1 cellular context compared by ENCODE assay signal in genomic region chr2:75952173-75952572, GRCh38.
TF ChIP-seq lines count a peak whose summit lies in the region.

No MANE protein-coding gene starts in this region.

TF ChIP-seq in GM23338, 12 proteins besides CTCF, POLR2A, EP300 and RAD21 (continued from another document):
- no peak for TF ChIP-seq EZH2 (IDR thresholded peaks at IDR 0.05; ENCODE audit: low read depth, unreplicated experiment)
- TF ChIP-seq, protein P1, sequence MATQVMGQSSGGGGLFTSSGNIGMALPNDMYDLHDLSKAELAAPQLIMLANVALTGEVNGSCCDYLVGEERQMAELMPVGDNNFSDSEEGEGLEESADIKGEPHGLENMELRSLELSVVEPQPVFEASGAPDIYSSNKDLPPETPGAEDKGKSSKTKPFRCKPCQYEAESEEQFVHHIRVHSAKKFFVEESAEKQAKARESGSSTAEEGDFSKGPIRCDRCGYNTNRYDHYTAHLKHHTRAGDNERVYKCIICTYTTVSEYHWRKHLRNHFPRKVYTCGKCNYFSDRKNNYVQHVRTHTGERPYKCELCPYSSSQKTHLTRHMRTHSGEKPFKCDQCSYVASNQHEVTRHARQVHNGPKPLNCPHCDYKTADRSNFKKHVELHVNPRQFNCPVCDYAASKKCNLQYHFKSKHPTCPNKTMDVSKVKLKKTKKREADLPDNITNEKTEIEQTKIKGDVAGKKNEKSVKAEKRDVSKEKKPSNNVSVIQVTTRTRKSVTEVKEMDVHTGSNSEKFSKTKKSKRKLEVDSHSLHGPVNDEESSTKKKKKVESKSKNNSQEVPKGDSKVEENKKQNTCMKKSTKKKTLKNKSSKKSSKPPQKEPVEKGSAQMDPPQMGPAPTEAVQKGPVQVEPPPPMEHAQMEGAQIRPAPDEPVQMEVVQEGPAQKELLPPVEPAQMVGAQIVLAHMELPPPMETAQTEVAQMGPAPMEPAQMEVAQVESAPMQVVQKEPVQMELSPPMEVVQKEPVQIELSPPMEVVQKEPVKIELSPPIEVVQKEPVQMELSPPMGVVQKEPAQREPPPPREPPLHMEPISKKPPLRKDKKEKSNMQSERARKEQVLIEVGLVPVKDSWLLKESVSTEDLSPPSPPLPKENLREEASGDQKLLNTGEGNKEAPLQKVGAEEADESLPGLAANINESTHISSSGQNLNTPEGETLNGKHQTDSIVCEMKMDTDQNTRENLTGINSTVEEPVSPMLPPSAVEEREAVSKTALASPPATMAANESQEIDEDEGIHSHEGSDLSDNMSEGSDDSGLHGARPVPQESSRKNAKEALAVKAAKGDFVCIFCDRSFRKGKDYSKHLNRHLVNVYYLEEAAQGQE (IDR thresholded peaks at IDR 0.05; ENCODE audit: unreplicated experiment) = no peak
- TF ChIP-seq, protein P2, sequence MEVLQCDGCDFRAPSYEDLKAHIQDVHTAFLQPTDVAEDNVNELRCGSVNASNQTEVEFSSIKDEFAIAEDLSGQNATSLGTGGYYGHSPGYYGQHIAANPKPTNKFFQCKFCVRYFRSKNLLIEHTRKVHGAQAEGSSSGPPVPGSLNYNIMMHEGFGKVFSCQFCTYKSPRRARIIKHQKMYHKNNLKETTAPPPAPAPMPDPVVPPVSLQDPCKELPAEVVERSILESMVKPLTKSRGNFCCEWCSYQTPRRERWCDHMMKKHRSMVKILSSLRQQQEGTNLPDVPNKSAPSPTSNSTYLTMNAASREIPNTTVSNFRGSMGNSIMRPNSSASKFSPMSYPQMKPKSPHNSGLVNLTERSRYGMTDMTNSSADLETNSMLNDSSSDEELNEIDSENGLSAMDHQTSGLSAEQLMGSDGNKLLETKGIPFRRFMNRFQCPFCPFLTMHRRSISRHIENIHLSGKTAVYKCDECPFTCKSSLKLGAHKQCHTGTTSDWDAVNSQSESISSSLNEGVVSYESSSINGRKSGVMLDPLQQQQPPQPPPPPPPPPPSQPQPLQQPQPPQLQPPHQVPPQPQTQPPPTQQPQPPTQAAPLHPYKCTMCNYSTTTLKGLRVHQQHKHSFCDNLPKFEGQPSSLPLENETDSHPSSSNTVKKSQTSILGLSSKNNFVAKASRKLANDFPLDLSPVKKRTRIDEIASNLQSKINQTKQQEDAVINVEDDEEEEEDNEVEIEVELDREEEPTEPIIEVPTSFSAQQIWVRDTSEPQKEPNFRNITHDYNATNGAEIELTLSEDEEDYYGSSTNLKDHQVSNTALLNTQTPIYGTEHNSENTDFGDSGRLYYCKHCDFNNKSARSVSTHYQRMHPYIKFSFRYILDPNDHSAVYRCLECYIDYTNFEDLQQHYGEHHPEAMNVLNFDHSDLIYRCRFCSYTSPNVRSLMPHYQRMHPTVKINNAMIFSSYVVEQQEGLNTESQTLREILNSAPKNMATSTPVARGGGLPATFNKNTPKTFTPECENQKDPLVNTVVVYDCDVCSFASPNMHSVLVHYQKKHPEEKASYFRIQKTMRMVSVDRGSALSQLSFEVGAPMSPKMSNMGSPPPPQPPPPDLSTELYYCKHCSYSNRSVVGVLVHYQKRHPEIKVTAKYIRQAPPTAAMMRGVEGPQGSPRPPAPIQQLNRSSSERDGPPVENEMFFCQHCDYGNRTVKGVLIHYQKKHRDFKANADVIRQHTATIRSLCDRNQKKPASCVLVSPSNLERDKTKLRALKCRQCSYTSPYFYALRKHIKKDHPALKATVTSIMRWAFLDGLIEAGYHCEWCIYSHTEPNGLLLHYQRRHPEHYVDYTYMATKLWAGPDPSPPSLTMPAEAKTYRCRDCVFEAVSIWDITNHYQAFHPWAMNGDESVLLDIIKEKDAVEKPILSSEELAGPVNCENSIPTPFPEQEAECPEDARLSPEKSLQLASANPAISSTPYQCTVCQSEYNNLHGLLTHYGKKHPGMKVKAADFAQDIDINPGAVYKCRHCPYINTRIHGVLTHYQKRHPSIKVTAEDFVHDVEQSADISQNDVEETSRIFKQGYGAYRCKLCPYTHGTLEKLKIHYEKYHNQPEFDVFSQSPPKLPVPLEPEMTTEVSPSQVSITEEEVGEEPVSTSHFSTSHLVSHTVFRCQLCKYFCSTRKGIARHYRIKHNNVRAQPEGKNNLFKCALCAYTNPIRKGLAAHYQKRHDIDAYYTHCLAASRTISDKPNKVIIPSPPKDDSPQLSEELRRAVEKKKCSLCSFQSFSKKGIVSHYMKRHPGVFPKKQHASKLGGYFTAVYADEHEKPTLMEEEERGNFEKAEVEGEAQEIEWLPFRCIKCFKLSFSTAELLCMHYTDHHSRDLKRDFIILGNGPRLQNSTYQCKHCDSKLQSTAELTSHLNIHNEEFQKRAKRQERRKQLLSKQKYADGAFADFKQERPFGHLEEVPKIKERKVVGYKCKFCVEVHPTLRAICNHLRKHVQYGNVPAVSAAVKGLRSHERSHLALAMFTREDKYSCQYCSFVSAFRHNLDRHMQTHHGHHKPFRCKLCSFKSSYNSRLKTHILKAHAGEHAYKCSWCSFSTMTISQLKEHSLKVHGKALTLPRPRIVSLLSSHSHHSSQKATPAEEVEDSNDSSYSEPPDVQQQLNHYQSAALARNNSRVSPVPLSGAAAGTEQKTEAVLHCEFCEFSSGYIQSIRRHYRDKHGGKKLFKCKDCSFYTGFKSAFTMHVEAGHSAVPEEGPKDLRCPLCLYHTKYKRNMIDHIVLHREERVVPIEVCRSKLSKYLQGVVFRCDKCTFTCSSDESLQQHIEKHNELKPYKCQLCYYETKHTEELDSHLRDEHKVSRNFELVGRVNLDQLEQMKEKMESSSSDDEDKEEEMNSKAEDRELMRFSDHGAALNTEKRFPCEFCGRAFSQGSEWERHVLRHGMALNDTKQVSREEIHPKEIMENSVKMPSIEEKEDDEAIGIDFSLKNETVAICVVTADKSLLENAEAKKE (CRISPR knock-in tag; IDR thresholded peaks at IDR 0.05) = no peak
- TF ChIP-seq EZH2phosphoT487 (IDR thresholded peaks at IDR 0.05; ENCODE audit: unreplicated experiment) = no peak
- TF ChIP-seq ZNF331 (CRISPR knock-in tag; IDR thresholded peaks at IDR 0.05; ENCODE audit: low read depth) = no peak
- TF ChIP-seq JUNB (IDR thresholded peaks at IDR 0.05; ENCODE audit: unreplicated experiment) = no peak
- TF ChIP-seq CREB1 (CRISPR knock-in tag; IDR thresholded peaks at IDR 0.05; ENCODE audit: low read depth) = no peak
- TF ChIP-seq NANOG (IDR thresholded peaks at IDR 0.05; ENCODE audit: borderline replicate concordance) = no peak
TF ChIP-seq in GM23338: peak in this region for 0.
